In genomic region chr3:87182023-87182422, GRCh38 we compare ENCODE assay signal across 16 cellular contexts. TPM values are rescaled to one million over a fixed set of nuclear protein-coding genes. Genes with fewer than 3 reads are reported as not detected.
DNase-seq lines count a peak whose midpoint lies in the region; ATAC-seq lines count a peak whose summit lies in the region.
"Had no signal": no experiment of that assay in that cellular context is flagged by ENCODE, and none has a peak within 500 bp of the region (broad histone marks: within the 10 kb centered on the region; RNA-seq: fewer than 3 reads in every experiment).

No MANE protein-coding gene starts in this region.

- H3K36me3 ChIP-seq in GM23248 (ENCODE audit: low read depth), result no peaks in the 10 kb centered on the region
- no peaks in the 10 kb centered on the region for H3K36me3 ChIP-seq in SK-N-MC (ENCODE audit: insufficient read depth, low read length)
- H3K36me3 ChIP-seq: BLaER1 treated with 17β-estradiol and CSF1 and Interleukin-3, amounts not matched to agents 10 nM and 100 nM had no signal

- H3K4me2 ChIP-seq in GM23248 (ENCODE audit: unreplicated experiment), result no peak overlapping the region
- H3K4me2 ChIP-seq: BLaER1 treated with 17β-estradiol and CSF1 and Interleukin-3, amounts not matched to agents 10 nM and 100 nM had no signal

- peak overlapping the region; percentile 3; the same call in 1 of the 2 replicates for H2AFZ ChIP-seq in GM23248

- H3K79me2 ChIP-seq in GM23248 (ENCODE audit: insufficient read depth), result no peaks in the 10 kb centered on the region

- DNase-seq in GM23248, result no peak
- DNase-seq in SK-N-MC (ENCODE audit: low read depth, low spot score), result peak; percentile 56
- no peak for DNase-seq in NCI-H526 (lab: John Stamatoyannopoulos, UW)
- no peak for DNase-seq in activated naive CD4-positive, alpha-beta T cell treated with anti-CD3 and anti-CD28 coated beads, Interleukin-2, amount 50 U/mL, for 72 hours (ENCODE audit: low spot score in 2 of 2)
- DNase-seq: 8988T; AML-193; Caco-2; Calu3; CD4-positive, alpha-beta T cell; CD8-positive, alpha-beta T cell; DMS79 treated with DMSO at 0.1 percent for 48 hours; GF-D8 had no signal

- H3K4me3 ChIP-seq in GM23248, result no peak overlapping the region
- peak overlapping the region; percentile 26; the same call in 1 of the 2 replicates for H3K4me3 ChIP-seq in SK-N-MC
- H3K4me3 ChIP-seq: BLaER1 treated with 17β-estradiol and CSF1 and Interleukin-3, amounts not matched to agents 10 nM and 100 nM had no signal

- no peaks in the 10 kb centered on the region for H3K9me2 ChIP-seq in GM23248 (ENCODE audit: insufficient read depth)

- H3K9ac ChIP-seq in GM23248 (no peak overlapping the region), SK-N-MC (ENCODE audit: insufficient read length) (no peak overlapping the region)
- H3K9ac ChIP-seq: BLaER1 treated with 17β-estradiol and CSF1 and Interleukin-3, amounts not matched to agents 10 nM and 100 nM had no signal

- H3K27ac ChIP-seq in GM23248, result no peak overlapping the region
- H3K27ac ChIP-seq in SK-N-MC, result peak overlapping the region; percentile 65; the same call in 1 of the 2 replicates
- H3K27ac ChIP-seq: BLaER1 treated with 17β-estradiol and CSF1 and Interleukin-3, amounts not matched to agents 10 nM and 100 nM; C4-2B had no signal

- in situ Hi-C loops in GM23248 (cut with MboI), result loop anchor here (25.0 kb wide), 1 partner anchor 395 kb away; no protein-coding TSS in a partner anchor

- 9 to 12% methylated on average over 2 of the region's 2 CpGs for WGBS in GM23248 (ENCODE audit: low coverage in 1 of 2, low lambda C conversion rate in 2 of 2, missing lambda C conversion rate in 2 of 2), 2 experiments

- no peaks in the 10 kb centered on the region for H4K20me1 ChIP-seq in GM23248 (ENCODE audit: insufficient read depth)
- H4K20me1 ChIP-seq: BLaER1 treated with 17β-estradiol and CSF1 and Interleukin-3, amounts not matched to agents 10 nM and 100 nM had no signal

- H3F3A ChIP-seq in GM23248 (ENCODE audit: insufficient read depth), result peaks cover 11% of the 10 kb centered on the region

- no peaks in the 10 kb centered on the region for H3K9me3 Mint-ChIP-seq in activated naive CD4-positive, alpha-beta T cell treated with anti-CD3 and anti-CD28 coated beads, Interleukin-2, amount 50 U/mL, for 72 hours
- H3K9me3 Mint-ChIP-seq: CD4-positive, alpha-beta T cell; CD8-positive, alpha-beta T cell had no signal

- H3K4me1 ChIP-seq in GM23248 (ENCODE audit: insufficient read depth), result peaks cover 18% of the 10 kb centered on the region
- H3K4me1 ChIP-seq: BLaER1 treated with 17β-estradiol and CSF1 and Interleukin-3, amounts not matched to agents 10 nM and 100 nM; Caco-2 had no signal

- H3K9me3 ChIP-seq in GM23248 (ENCODE audit: low read depth) (no peaks in the 10 kb centered on the region), SK-N-MC (ENCODE audit: low read depth, low read length) (no peaks in the 10 kb centered on the region)
- H3K9me3 ChIP-seq: BLaER1 treated with 17β-estradiol and CSF1 and Interleukin-3, amounts not matched to agents 10 nM and 100 nM; Caco-2 had no signal

- H3K27ac Mint-ChIP-seq in activated naive CD4-positive, alpha-beta T cell treated with anti-CD3 and anti-CD28 coated beads, Interleukin-2, amount 50 U/mL, for 72 hours, result no peak overlapping the region
- H3K27ac Mint-ChIP-seq: B cell; CD4-positive, alpha-beta T cell; CD8-positive, alpha-beta T cell had no signal

- no peaks in the 10 kb centered on the region for H3K27me3 ChIP-seq in GM23248 (replicated peaks; ENCODE audit: insufficient read depth)
- H3K27me3 ChIP-seq: BLaER1 treated with 17β-estradiol and CSF1 and Interleukin-3, amounts not matched to agents 10 nM and 100 nM had no signal

- ATAC-seq in activated naive CD4-positive, alpha-beta T cell treated with anti-CD3 and anti-CD28 coated beads, Interleukin-2, amount 50 U/mL, for 72 hours, result no peak
- no peak for ATAC-seq in GM21367 (IDR thresholded peaks at IDR 0.05; ENCODE audit: unreplicated experiment)
- ATAC-seq: CD8-positive, alpha-beta T cell had no signal

- H3K36me3 Mint-ChIP-seq in activated naive CD4-positive, alpha-beta T cell treated with anti-CD3 and anti-CD28 coated beads, Interleukin-2, amount 50 U/mL, for 72 hours, result no peaks in the 10 kb centered on the region
- H3K36me3 Mint-ChIP-seq: CD8-positive, alpha-beta T cell had no signal

RNA-seq across cellular contexts. Expression of gene CHMP2B, which starts 45.1 kb away (rescaled TPM):
- total RNA-seq in GM23248 (2014; rRNA removed; shearing (Covaris generic)), result 53.1 and 59.3 TPM in 2 replicates
- polyA plus RNA-seq in GM23248 (2016; fragmentation: Nextera tagmentation; extraction: Ambion mirVana), result 124 and 137 TPM in 2 replicates
- total RNA-seq in activated naive CD4-positive, alpha-beta T cell treated with anti-CD3 and anti-CD28 coated beads, Interleukin-2, amount 50 U/mL, for 72 hours, result 10 to 100 TPM; 21.4 to 27.3 TPM
